Comparison of ENCODE assay signal across 13 cellular contexts in the genomic region with DNA sequence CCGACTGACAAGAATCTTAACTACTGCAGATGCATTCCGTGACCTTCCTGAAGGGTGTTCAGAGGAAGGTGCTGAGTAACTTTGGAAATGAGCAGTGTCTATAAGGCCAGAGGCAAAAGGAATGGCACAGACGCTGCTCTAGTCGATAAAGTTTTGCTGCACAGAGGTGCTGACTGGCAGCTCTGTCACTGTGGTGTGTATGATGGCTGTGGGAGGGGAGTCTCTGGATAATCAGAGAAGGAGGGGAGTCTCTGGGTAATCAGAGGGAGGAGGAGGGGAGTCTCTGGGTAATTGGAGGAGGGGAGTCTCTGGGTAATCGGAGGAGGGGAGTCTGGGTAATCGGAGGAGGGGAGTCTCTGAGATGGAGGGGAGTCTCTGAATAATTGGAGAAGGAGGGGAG. TPM values are rescaled to one million over a fixed set of nuclear protein-coding genes. Genes with fewer than 3 reads are reported as not detected.
DNase-seq lines count a peak whose midpoint lies in the region; ATAC-seq and TF ChIP-seq lines count a peak whose summit lies in the region.
"Had no signal": no experiment of that assay in that cellular context is flagged by ENCODE, and none has a peak within 500 bp of the region (broad histone marks: within the 10 kb centered on the region; RNA-seq: fewer than 3 reads in every experiment).

No MANE protein-coding gene starts in this region.

- H3K4me3 ChIP-seq in GM23338 (no peak overlapping the region), iPS-20b (ENCODE audit: low read length) (no peak overlapping the region), psoas muscle (no peak overlapping the region)

- no peak overlapping the region for H3K4me2 ChIP-seq in GM23338

- no peak; the same call in 2 of the 3 replicates for ATAC-seq in GM23338
- ATAC-seq in psoas muscle: no peak
- no peak for ATAC-seq in HG03432 (IDR thresholded peaks at IDR 0.05; ENCODE audit: unreplicated experiment)
- ATAC-seq in HG03342 (IDR thresholded peaks at IDR 0.05; ENCODE audit: unreplicated experiment): no peak

- H3K4me1 ChIP-seq in GM23338 (ENCODE audit: insufficient read depth) (peaks cover 13% of the 10 kb centered on the region), iPS-20b (ENCODE audit: insufficient read depth, low read length) (peaks cover 3% of the 10 kb centered on the region; the same call in 1 of the 2 replicates), psoas muscle (peaks cover 12% of the 10 kb centered on the region)

- H3K36me3 Mint-ChIP-seq in GM23338 (ENCODE audit: low read depth): peaks cover 11% of the 10 kb centered on the region
- peaks cover 20% of the 10 kb centered on the region for H3K36me3 Mint-ChIP-seq in brain

- H3K36me3 ChIP-seq in GM23338 (ENCODE audit: insufficient read depth) (no peaks in the 10 kb centered on the region), iPS-20b (ENCODE audit: insufficient read depth, low read depth, low read length) (peaks cover 4% of the 10 kb centered on the region; the same call in 1 of the 2 replicates), psoas muscle (ENCODE audit: insufficient read depth in 1 of 2, low read depth in 1 of 2) (peaks cover 0 to 16% of the 10 kb centered on the region in 2 donors)

- peak; percentile 47 for DNase-seq in GM23338 (ENCODE audit: low spot score)
- peak in 1 of 2 donors; percentile 2 for DNase-seq in psoas muscle
- no peak for DNase-seq in C1 segment of cervical spinal cord (lab: John Stamatoyannopoulos, UW)
- no peak for DNase-seq in activated naive CD4-positive, alpha-beta T cell treated with Interleukin-2 at 50 U/mL for 16 hours
- DNase-seq: activated CD4-positive, alpha-beta T cell treated with anti-CD3 and anti-CD28 coated beads, Interleukin-2, amount 50 U/mL, for 1 hour; AML-193; NCI-H774; posterior cingulate gyrus had no signal

- H3F3A ChIP-seq in GM23338 (replicated peaks; ENCODE audit: low read depth): no peaks in the 10 kb centered on the region

- intact Hi-C loops in psoas muscle (cut with DNase I): loop anchor here in 1 of 2 donors (5.0 kb wide), 1 partner anchor 34 kb away; no protein-coding TSS in a partner anchor

- H3K9me2 ChIP-seq in GM23338 (ENCODE audit: insufficient read depth): no peaks in the 10 kb centered on the region

- H3K79me2 ChIP-seq in GM23338 (replicated peaks; ENCODE audit: insufficient read depth): peaks cover 30% of the 10 kb centered on the region

- H3K27me3 Mint-ChIP-seq in GM23338 (ENCODE audit: insufficient read depth, low read depth, poor library complexity): peaks cover 7% of the 10 kb centered on the region
- no peaks in the 10 kb centered on the region for H3K27me3 Mint-ChIP-seq in brain

- peaks cover 31% of the 10 kb centered on the region for H3K4me1 Mint-ChIP-seq in GM23338
- peaks cover 27% of the 10 kb centered on the region for H3K4me1 Mint-ChIP-seq in brain

- no peaks in the 10 kb centered on the region for H3K9me3 ChIP-seq in iPS-20b (ENCODE audit: insufficient read depth, low read depth, low read length)
- no peaks in the 10 kb centered on the region for H3K9me3 ChIP-seq in psoas muscle

- H3K4me3 Mint-ChIP-seq in GM23338: peak overlapping the region; percentile 23; the same call in 1 of the 3 replicates
- H3K4me3 Mint-ChIP-seq in brain: peak overlapping the region in 3 of 5 experiments; percentile 22 to 34 (median 28)

- TF ChIP-seq CTCF in GM23338 (conservative IDR thresholded peaks at IDR 0.05; ENCODE audit: low read depth in 2 of 2) (no peak), brain (conservative IDR thresholded peaks at IDR 0.05) (no peak), psoas muscle (IDR thresholded peaks at IDR 0.05) (no peak)

- H3K9me3 Mint-ChIP-seq in GM23338 (no peaks in the 10 kb centered on the region), brain (no peaks in the 10 kb centered on the region)
- H3K9me3 Mint-ChIP-seq: activated T-helper 2 cell treated with anti-CD3 and anti-CD28 coated beads, Interferon-gamma antibody, Interleukin-2, Interleukin-4, amounts not matched to agents 10 μg/mL and 5 μg/mL and 100 μg/mL, durations not matched to agents 14 hours and 24 hours and 36 hours had no signal

- no peak overlapping the region for H2AFZ ChIP-seq in GM23338

- 71 to 76% (median 74%) methylated on average over 6 of the region's 6 CpGs for WGBS in psoas muscle, 3 donors

- peak overlapping the region; percentile 51; the same call in 1 of the 2 replicates for H3K9ac ChIP-seq in iPS-20b (ENCODE audit: low read depth, low read length)

- H3K27ac ChIP-seq in GM23338 (ENCODE audit: low read depth) (peak overlapping the region; percentile 80), iPS-20b (ENCODE audit: low read length) (peak overlapping the region; percentile 61), psoas muscle (peak overlapping the region; percentile 9)

- H3K27ac Mint-ChIP-seq in GM23338: peak overlapping the region; percentile 72
- peak overlapping the region; percentile 72 to 92 (median 89) for H3K27ac Mint-ChIP-seq in brain
- H3K27ac Mint-ChIP-seq: activated T-helper 2 cell treated with anti-CD3 and anti-CD28 coated beads, Interferon-gamma antibody, Interleukin-2, Interleukin-4, amounts not matched to agents 10 μg/mL and 5 μg/mL and 100 μg/mL, durations not matched to agents 14 hours and 24 hours and 36 hours had no signal

- no peaks in the 10 kb centered on the region for H3K27me3 ChIP-seq in GM23338 (ENCODE audit: insufficient read depth)
- H3K27me3 ChIP-seq in iPS-20b (ENCODE audit: insufficient read depth, low read length): no peaks in the 10 kb centered on the region
- H3K27me3 ChIP-seq in psoas muscle (ENCODE audit: insufficient read depth in 3 of 3, low read length in 2 of 3): no peaks in the 10 kb centered on the region

- H4K20me1 ChIP-seq in GM23338 (replicated peaks; ENCODE audit: insufficient read depth): no peaks in the 10 kb centered on the region; the same call in none of the 2 replicates

TF ChIP-seq in GM23338, 12 proteins besides CTCF, POLR2A, EP300 and RAD21:
- no peak for TF ChIP-seq NANOG (IDR thresholded peaks at IDR 0.05; ENCODE audit: borderline replicate concordance)
- no peak for TF ChIP-seq EZH2phosphoT487 (IDR thresholded peaks at IDR 0.05; ENCODE audit: unreplicated experiment)
- no peak for TF ChIP-seq STAT1 (IDR thresholded peaks at IDR 0.05; ENCODE audit: unreplicated experiment)

RNA-seq across cellular contexts. Expression of a gene that starts 18.4 kb away (rescaled TPM):
- 46.6 and 145 TPM in 2 replicates for total RNA-seq in GM23338 (2014; rRNA removed; shearing (Covaris generic))
- 22.7 and 23.8 TPM in 2 replicates for polyA plus RNA-seq in GM23338 (2016; fragmentation: Nextera tagmentation; extraction: Ambion mirVana)
- polyA plus RNA-seq in brain (ENCODE audit: insufficient read depth, low read depth, low replicate concordance): 20.6 TPM
- total RNA-seq in psoas muscle: 10 to 100 TPM; 15.8 to 21.1 (median 20.3) TPM
- polyA plus RNA-seq in psoas muscle: 10 to 100 TPM; 11.8 to 26.0 (median 15.4) TPM

RNA-seq across cellular contexts. Expression of a gene that starts 26.7 kb away (rescaled TPM):
- 6.5 and 10.2 TPM in 2 replicates for total RNA-seq in GM23338 (2014; rRNA removed; shearing (Covaris generic))
- polyA plus RNA-seq in GM23338 (2016; fragmentation: Nextera tagmentation; extraction: Ambion mirVana): 7.5 and 9.0 TPM in 2 replicates
- 1.6 TPM for polyA plus RNA-seq in brain (ENCODE audit: insufficient read depth, low read depth, low replicate concordance)
- under 1 TPM in 3 of 4 donors, not detected in 1; 0.09 to 0.59 (median 0.46) TPM for total RNA-seq in psoas muscle
- under 1 TPM; 0.10 to 0.15 (median 0.10) TPM for polyA plus RNA-seq in psoas muscle

RNA-seq across cellular contexts. Expression of a gene that starts 38.5 kb away (rescaled TPM):
- total RNA-seq in GM23338 (2014; rRNA removed; shearing (Covaris generic)): 50.4 and 56.3 TPM in 2 replicates
- polyA plus RNA-seq in GM23338 (2016; fragmentation: Nextera tagmentation; extraction: Ambion mirVana) (32.3 and 33.3 TPM in 2 replicates), brain (ENCODE audit: insufficient read depth, low read depth, low replicate concordance) (142 TPM), psoas muscle (100 to 1,000 TPM; 105 to 181 (median 105) TPM)
- total RNA-seq in psoas muscle: 100 to 1,000 TPM; 103 to 145 (median 113) TPM

RNA-seq across cellular contexts. Expression of a gene that starts 53.7 kb away (rescaled TPM):
- total RNA-seq in GM23338 (2014; rRNA removed; shearing (Covaris generic)): 59.1 and 63.0 TPM in 2 replicates
- polyA plus RNA-seq in GM23338 (2016; fragmentation: Nextera tagmentation; extraction: Ambion mirVana): 72.2 and 96.2 TPM in 2 replicates
- 33.2 TPM for polyA plus RNA-seq in brain (ENCODE audit: insufficient read depth, low read depth, low replicate concordance)
- total RNA-seq in psoas muscle: 10 to 100 TPM in 3 of 4 donors, 1 to 10 TPM in 1; 9.9 to 15.9 (median 10.8) TPM
- polyA plus RNA-seq in psoas muscle: 10 to 100 TPM; 19.2 to 28.1 (median 20.3) TPM

Comparison
In these comparisons a context has a peak if more than half of its experiments do, and no peak if none do; other contexts are left out.
1. H3K27ac ChIP-seq: peak in every context shown above with its lines; median percentile 80 in GM23338; 61 in iPS-20b; 9 in psoas muscle.